17 cellular contexts compared by ENCODE assay signal in the genomic region with DNA sequence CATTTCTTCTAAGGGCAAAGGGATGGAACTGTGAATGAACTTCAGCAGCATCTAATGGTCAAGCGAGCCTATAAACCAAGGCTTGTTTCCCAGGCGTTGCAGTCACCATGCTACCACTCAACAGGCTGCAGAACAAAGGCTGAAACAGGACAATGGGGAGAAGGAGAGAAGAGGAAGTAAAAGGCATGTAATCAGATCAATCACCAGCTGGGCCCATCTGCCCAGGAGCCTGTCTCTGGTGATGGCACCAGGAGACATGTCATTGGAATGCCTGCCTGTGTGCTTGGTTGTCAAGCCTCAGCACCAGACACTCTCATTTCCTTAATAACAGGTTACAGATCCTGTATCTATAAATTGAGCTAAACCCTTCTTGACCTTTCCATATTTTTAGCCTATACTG.
A peak's percentile ranks its signal among the peaks of the same experiment; 100 is the strongest.
DNase-seq lines count a peak whose midpoint lies in the region; FAIRE-seq and TF ChIP-seq lines count a peak whose summit lies in the region.
"Had no signal": no experiment of that assay in that cellular context is flagged by ENCODE, and none has a peak within 500 bp of the region (broad histone marks: within the 10 kb centered on the region; RNA-seq: fewer than 3 reads in every experiment).

No MANE protein-coding gene starts in this region.

- no peak for FAIRE-seq in RCC 7860 (lab: Jason Lieb, UNC)
- FAIRE-seq: H1, HTR-8/SVneo had no signal

- 0 out of 2 replicates have a peak, but pooled peaks cover 11% of the 10 kb centered on the region for H3K36me3 ChIP-seq in BE2C

- H3K4me3 ChIP-seq in BE2C (ENCODE audit: low read depth, low read length) = no peak overlapping the region
- no peak overlapping the region for H3K4me3 ChIP-seq in GM12865 (ENCODE audit: low read depth, low read length)

- no peaks in the 10 kb centered on the region for H3K9me3 ChIP-seq in BE2C
- H3K9me3 ChIP-seq: Caco-2 had no signal

- TF ChIP-seq CTCF in BE2C (IDR thresholded peaks at IDR 0.05; ENCODE audit: low read depth, low read length) (no peak), GM12865 (IDR thresholded peaks at IDR 0.05; ENCODE audit: insufficient read depth, low read depth, low read length, missing control alignments) (no peak), GM10266 (IDR thresholded peaks at IDR 0.05; ENCODE audit: control insufficient read depth, insufficient read depth, low read depth, missing control alignments) (no peak)

- DNase-seq in BE2C = peak; percentile 59
- DNase-seq in GM12865 (ENCODE audit: low read depth) = peak; percentile 15
- DNase-seq in NCI-H69 (lab: John Stamatoyannopoulos, UW) = peak; percentile 86
- peak; percentile 69 for DNase-seq in islet precursor cell
- no peak for DNase-seq in NK-92 treated with Interleukin-12 subunit alpha and Interleukin-12 subunit beta, amount 100 ng/mL, for 24 hours (lab: John Stamatoyannopoulos, UW)
- no peak for DNase-seq in RCC 7860 (ENCODE audit: low spot score)
- DNase-seq in GM10266 (ENCODE audit: extremely low spot score) = no peak
- DNase-seq: C1 segment of cervical spinal cord, Caco-2, NCI-H1092, NCI-H187 treated with DMSO at 0.1 percent for 48 hours, NCI-H2171, NCI-H510A treated with DMSO at 0.1 percent for 48 hours, PC-3, T-cell had no signal

- peaks cover 4% of the 10 kb centered on the region for H3K4me1 ChIP-seq in BE2C

- H3K27me3 ChIP-seq in BE2C = no peaks in the 10 kb centered on the region

Comparison
In these comparisons a context has a peak if more than half of its experiments do, and no peak if none do; other contexts are left out.
1. DNase-seq: peak in BE2C (single experiment), GM12865 (single experiment), NCI-H69 (single experiment) and islet precursor cell (single experiment); none in NK-92 treated with Interleukin-12 subunit alpha and Interleukin-12 subunit beta, amount 100 ng/mL, for 24 hours (single experiment), RCC 7860 (single experiment) and GM10266 (single experiment).